ENCODE assay signal across 1 cellular context in genomic region chr4:41207330-41207831, GRCh38.
TF ChIP-seq lines count a peak whose summit lies in the region.

No MANE protein-coding gene starts in this region.

TF ChIP-seq in SK-N-SH, 30 proteins besides CTCF, POLR2A, EP300 and RAD21 (continued from another document):
- TF ChIP-seq USF2 (IDR thresholded peaks at IDR 0.05; ENCODE audit: borderline replicate concordance, low read depth, low read length), result no peak
